8 cellular contexts compared by ENCODE assay signal in genomic region chr19:45079911-45080469, GRCh38. TPM values are rescaled to one million over a fixed set of nuclear protein-coding genes. Genes with fewer than 3 reads are reported as not detected.
DNase-seq lines count a peak whose midpoint lies in the region; ATAC-seq and TF ChIP-seq lines count a peak whose summit lies in the region.

No MANE protein-coding gene starts in this region.

- peaks cover 5% of the 10 kb centered on the region for H3K36me3 ChIP-seq in H7 (replicated peaks; ENCODE audit: control insufficient read depth, insufficient read depth, low read length)

- H3K4me3 ChIP-seq in H7 (ENCODE audit: insufficient read depth, low read depth, low read length) (peak overlapping the region; percentile 72), WI38 (ENCODE audit: low read depth, low read length) (peak overlapping the region; percentile 99), right cardiac atrium (ENCODE audit: low read length) (peak overlapping the region; percentile 92), skin epidermis (peak overlapping the region; percentile 56 to 95 (median 86))

- DNase-seq in H7 (peak; percentile 72), right cardiac atrium (no peak), NCI-H446 (lab: John Stamatoyannopoulos, UW) (no peak), DMS 273 treated with DMSO at 0.1 percent for 48 hours (lab: John Stamatoyannopoulos, UW) (no peak), NCI-H187 (lab: John Stamatoyannopoulos, UW) (no peak)

- intact Hi-C loops in right cardiac atrium (cut with DNase I), result no loop called here

- H3K27ac ChIP-seq in right cardiac atrium (ENCODE audit: low read length), result no peak overlapping the region
- peak overlapping the region in 20 of 21 experiments; percentile 63 to 98 (median 87) for H3K27ac ChIP-seq in skin epidermis

- H3K4me1 ChIP-seq in right cardiac atrium (ENCODE audit: control insufficient read depth, insufficient read depth, low read length), result peaks cover 3% of the 10 kb centered on the region

- no peak for ATAC-seq in right cardiac atrium
- ATAC-seq in GM19324 (IDR thresholded peaks at IDR 0.05; ENCODE audit: low FRiP score, unreplicated experiment), result no peak

- 36% methylated on average over 9 of the region's 9 CpGs for WGBS in right cardiac atrium

- H3K9me3 ChIP-seq in right cardiac atrium (ENCODE audit: control insufficient read depth, low read length), result no peaks in the 10 kb centered on the region

- no peak for TF ChIP-seq CTCF in WI38 (IDR thresholded peaks at IDR 0.05; ENCODE audit: low read depth, low read length)

- H3K27me3 ChIP-seq in H7 (ENCODE audit: control insufficient read depth, insufficient read depth, low read length) (no peaks in the 10 kb centered on the region), right cardiac atrium (ENCODE audit: control insufficient read depth, insufficient read depth) (no peaks in the 10 kb centered on the region)

RNA-seq across cellular contexts. Expression of gene GEMIN7, which starts 0.9 kb away (rescaled TPM):
- 72.2 and 77.0 TPM in 2 replicates for total RNA-seq in H7 (2014; rRNA removed; shearing (Covaris generic))
- total RNA-seq in right cardiac atrium, result 10 to 100 TPM; 10.9 to 15.0 (median 12.8) TPM
- polyA plus RNA-seq in right cardiac atrium, result 27.9 TPM

RNA-seq across cellular contexts. Expression of gene ZNF296, which starts 3.7 kb away (rescaled TPM):
- total RNA-seq in H7 (2014; rRNA removed; shearing (Covaris generic)), result 2.6 and 4.2 TPM in 2 replicates
- total RNA-seq in right cardiac atrium, result under 1 TPM in 3 of 4 donors, not detected in 1; 0.25 to 0.35 (median 0.29) TPM
- polyA plus RNA-seq in right cardiac atrium, result 0.25 TPM

RNA-seq across cellular contexts. Expression of gene PPP1R37, which starts 13.0 kb away (rescaled TPM):
- 30.0 and 32.9 TPM in 2 replicates for total RNA-seq in H7 (2014; rRNA removed; shearing (Covaris generic))
- total RNA-seq in right cardiac atrium, result 10 to 100 TPM; 16.5 to 24.9 (median 18.9) TPM
- polyA plus RNA-seq in right cardiac atrium, result 23.4 TPM

RNA-seq across cellular contexts. Expression of gene CLASRP, which starts 41.1 kb away (rescaled TPM):
- 31.4 and 35.2 TPM in 2 replicates for total RNA-seq in H7 (2014; rRNA removed; shearing (Covaris generic))
- 10 to 100 TPM; 34.3 to 36.7 (median 36.1) TPM for total RNA-seq in right cardiac atrium
- polyA plus RNA-seq in right cardiac atrium, result 36.8 TPM
